ENCODE assay signal across 11 cellular contexts in the genomic region with DNA sequence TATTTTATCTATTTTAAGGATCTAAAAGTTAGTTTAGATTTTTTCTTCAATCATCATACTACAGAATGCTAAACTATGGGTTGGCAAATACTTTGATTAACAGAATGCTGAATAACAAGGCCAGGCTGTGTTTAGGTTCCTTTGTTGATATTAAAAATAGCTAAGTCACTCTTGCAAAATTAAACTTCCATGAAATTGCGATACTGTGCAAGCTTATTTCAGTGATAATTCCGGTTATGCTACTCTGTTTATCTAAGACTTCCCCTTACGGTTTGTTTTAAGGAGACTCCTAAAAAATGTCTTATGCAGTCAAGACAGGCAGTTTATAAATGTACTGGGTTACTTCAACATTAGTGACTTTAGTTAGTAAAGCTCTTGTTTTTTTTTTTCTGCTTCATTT. TPM values are rescaled to one million over a fixed set of nuclear protein-coding genes. Genes with fewer than 3 reads are reported as not detected.
DNase-seq lines count a peak whose midpoint lies in the region; TF ChIP-seq lines count a peak whose summit lies in the region.
"Had no signal": no experiment of that assay in that cellular context is flagged by ENCODE, and none has a peak within 500 bp of the region (broad histone marks: within the 10 kb centered on the region; RNA-seq: fewer than 3 reads in every experiment).

No MANE protein-coding gene starts in this region.

- H3K27me3 ChIP-seq in thyroid gland, result no peaks in the 10 kb centered on the region

- H3K27ac ChIP-seq in SK-N-MC (peak overlapping the region; percentile 91), thyroid gland (peak overlapping the region; percentile 6 to 93 (median 69))

- peak overlapping the region; percentile 93 for H3K4me3 ChIP-seq in SK-N-MC
- H3K4me3 ChIP-seq in fibroblast of the aortic adventitia (ENCODE audit: low read depth, low read length), result peak overlapping the region; percentile 20
- no peak overlapping the region for H3K4me3 ChIP-seq in thyroid gland (replicated peaks in 1 of 3)

- TF ChIP-seq POLR2A in thyroid gland (IDR thresholded peaks at IDR 0.05), result no peak

- H3K9me3 ChIP-seq in SK-N-MC (ENCODE audit: low read depth, low read length) (no peaks in the 10 kb centered on the region), thyroid gland (no peaks in the 10 kb centered on the region)

- WGBS in thyroid gland, 2 donors, result 6 to 18% methylated on average over 3 of the region's 3 CpGs

- 0 out of 2 replicates have a peak, but pooled peaks cover 5% of the 10 kb centered on the region for H3K36me3 ChIP-seq in SK-N-MC (ENCODE audit: insufficient read depth, low read length)
- no peaks in the 10 kb centered on the region for H3K36me3 ChIP-seq in thyroid gland

- TF ChIP-seq CTCF in fibroblast of the aortic adventitia (IDR thresholded peaks at IDR 0.05; ENCODE audit: insufficient read depth, low read length) (no peak), thyroid gland (IDR thresholded peaks at IDR 0.05) (no peak)

- H3K9ac ChIP-seq in SK-N-MC (ENCODE audit: insufficient read length), result peak overlapping the region; percentile 69

- H3K4me1 ChIP-seq in thyroid gland, result peaks cover 20 to 34% of the 10 kb centered on the region in 2 donors

- DNase-seq in HCEC 1CT, result peak; percentile 78
- no peak for DNase-seq in SK-N-MC (ENCODE audit: low read depth, low spot score)
- DNase-seq in fibroblast of the aortic adventitia (ENCODE audit: low read depth), result peak; percentile 90
- DNase-seq in thyroid gland, result no peak
- DNase-seq in activated CD4-positive, alpha-beta T cell treated with anti-CD3 and anti-CD28 coated beads, Interleukin-2, amount 50 U/mL, for 4 hours, result no peak
- no peak for DNase-seq in activated CD4-positive, alpha-beta T cell treated with anti-CD3 and anti-CD28 coated beads for 4 hours
- DNase-seq in amygdala (lab: John Stamatoyannopoulos, UW), result no peak
- DNase-seq: activated effector memory CD4-positive, alpha-beta T cell treated with Interleukin-2 at 50 U/mL for 16 hours; NCI-H446 treated with DMSO at 0.1 percent for 48 hours; SHP77; stimulated activated CD4-positive, alpha-beta T cell treated with anti-CD3 and anti-CD28 coated beads, Interleukin-1b, Interleukin-23, amount 100 ng/mL, for 48 hours had no signal

- intact Hi-C loops in thyroid gland (cut with DNase I), result loop anchor here (10.0 kb wide), 1 partner anchor 118 kb away; no protein-coding TSS in a partner anchor

RNA-seq across cellular contexts. Expression of a gene that starts 2.7 kb away (rescaled TPM):
- total RNA-seq in fibroblast of the aortic adventitia (ENCODE audit: low replicate concordance) (17.6 and 61.2 TPM in 2 replicates), thyroid gland (10 to 100 TPM; 21.7 to 32.6 (median 30.9) TPM)

Comparison
In these comparisons a context has a peak if more than half of its experiments do, and no peak if none do; other contexts are left out.
1. DNase-seq: peak in HCEC 1CT (single experiment) and fibroblast of the aortic adventitia (single experiment); none in SK-N-MC (single experiment), thyroid gland (0 of 2), activated CD4-positive, alpha-beta T cell treated with anti-CD3 and anti-CD28 coated beads, Interleukin-2, amount 50 U/mL, for 4 hours (0 of 2), activated CD4-positive, alpha-beta T cell treated with anti-CD3 and anti-CD28 coated beads for 4 hours (0 of 2) and amygdala (0 of 56).
2. H3K4me3 ChIP-seq: peak in SK-N-MC (single experiment) and fibroblast of the aortic adventitia (single experiment); none in thyroid gland (0 of 3).